In the genomic region with DNA sequence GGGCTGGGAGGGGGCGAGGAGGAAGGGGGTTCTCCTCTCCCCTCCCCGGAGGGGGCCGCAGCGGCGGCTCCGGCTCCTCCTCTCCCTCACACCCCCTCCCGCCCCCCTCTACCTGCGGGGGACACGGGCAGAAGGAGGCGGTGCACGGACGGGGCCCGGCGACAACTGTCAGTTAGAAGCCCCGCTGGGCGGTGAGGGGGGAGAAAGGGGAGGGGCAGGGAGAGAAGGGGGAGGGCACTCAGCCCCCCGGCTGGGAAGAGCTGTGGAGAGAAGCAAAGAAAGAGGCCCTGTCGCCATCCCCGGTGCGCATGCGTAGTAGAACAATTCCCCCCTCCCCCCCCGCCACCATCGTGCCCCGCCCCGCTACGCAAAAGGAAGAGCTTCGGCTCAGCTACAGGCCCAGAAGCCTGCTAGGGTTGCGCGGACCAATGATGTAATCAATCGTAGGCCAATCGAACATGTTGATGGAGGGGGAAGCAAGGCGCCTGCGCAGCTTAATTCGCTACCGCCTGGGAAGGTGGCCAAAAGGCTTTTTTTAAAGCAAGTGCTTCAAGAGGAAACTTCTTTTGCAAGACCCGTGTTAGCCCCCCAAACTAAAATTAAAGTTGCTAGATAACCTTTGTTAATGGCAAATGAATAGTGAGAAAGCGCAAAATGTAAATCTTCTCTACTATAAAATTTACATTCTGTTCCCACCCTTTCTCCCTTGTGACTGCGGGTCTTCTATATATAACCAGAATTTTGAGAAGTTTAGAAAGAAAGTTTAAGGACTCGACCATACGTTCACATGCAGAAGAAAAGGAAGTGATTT, we compare ENCODE assay signal across 8 cellular contexts. TPM values are rescaled to one million over a fixed set of nuclear protein-coding genes. Genes with fewer than 3 reads are reported as not detected.
DNase-seq lines count a peak whose midpoint lies in the region; ATAC-seq and TF ChIP-seq lines count a peak whose summit lies in the region.

No MANE protein-coding gene starts in this region.

- peaks cover 19% of the 10 kb centered on the region for H3K36me3 Mint-ChIP-seq in natural killer cell treated with Interleukin-12 subunit alpha and Interleukin-12 subunit beta and Interleukin-15 and Interleukin-18, amount 100 ng/mL, for 72 hours

- TF ChIP-seq CTCF in LNCaP clone FGC (IDR thresholded peaks at IDR 0.05; ENCODE audit: control insufficient read depth, extremely low read depth, insufficient read depth): no peak
- TF ChIP-seq CTCF in RWPE1 (conservative IDR thresholded peaks at IDR 0.05; ENCODE audit: low read depth): no peak
- TF ChIP-seq CTCF in fibroblast of pulmonary artery (IDR thresholded peaks at IDR 0.05; ENCODE audit: low read length, missing control alignments): no peak

- H3K4me1 Mint-ChIP-seq in natural killer cell treated with Interleukin-12 subunit alpha and Interleukin-12 subunit beta and Interleukin-15 and Interleukin-18, amount 100 ng/mL, for 72 hours (ENCODE audit: low read depth in 2 of 2): peaks cover 34 to 59% of the 10 kb centered on the region in 2 donors

- CTCF ChIA-PET in RWPE1 (lab: Yijun Ruan, JAX): interaction anchor here (0.5 kb wide), 1 partner anchor 209 kb away, joined by 3 read pairs; no protein-coding TSS in a partner anchor

- peak overlapping the region; percentile 88 to 90 for H3K27ac Mint-ChIP-seq in natural killer cell treated with Interleukin-12 subunit alpha and Interleukin-12 subunit beta and Interleukin-15 and Interleukin-18, amount 100 ng/mL, for 72 hours

- POLR2A ChIA-PET in RWPE1 (lab: Yijun Ruan, JAX; ENCODE audit: low non-redundant PET): no interaction called here

- H3K27ac ChIP-seq in RWPE1: peak overlapping the region; percentile 91

- no peaks in the 10 kb centered on the region for H3K27me3 Mint-ChIP-seq in natural killer cell treated with Interleukin-12 subunit alpha and Interleukin-12 subunit beta and Interleukin-15 and Interleukin-18, amount 100 ng/mL, for 72 hours

- ATAC-seq in natural killer cell treated with Interleukin-12 subunit alpha and Interleukin-12 subunit beta and Interleukin-15 and Interleukin-18, amount 100 ng/mL, for 72 hours: peak; percentile 85 to 92

- peaks cover 3% of the 10 kb centered on the region for H3K9me3 Mint-ChIP-seq in natural killer cell treated with Interleukin-12 subunit alpha and Interleukin-12 subunit beta and Interleukin-15 and Interleukin-18, amount 100 ng/mL, for 72 hours

- H3K4me3 Mint-ChIP-seq in natural killer cell treated with Interleukin-12 subunit alpha and Interleukin-12 subunit beta and Interleukin-15 and Interleukin-18, amount 100 ng/mL, for 72 hours: peak overlapping the region; percentile 89

- H3K4me3 ChIP-seq in LNCaP clone FGC (ENCODE audit: low read depth, low read length) (peak overlapping the region; percentile 74), fibroblast of pulmonary artery (replicated peaks; ENCODE audit: low read depth, low read length) (peak overlapping the region; percentile 75)

- DNase-seq in EL (peak; percentile 99), H4 (ENCODE audit: low spot score) (peak; percentile 95), LNCaP clone FGC (ENCODE audit: low read depth) (peak; percentile 97), RWPE1 (ENCODE audit: low spot score) (peak; percentile 78), fibroblast of pulmonary artery (ENCODE audit: low read depth) (peak; percentile 99)
- DNase-seq in activated effector memory CD4-positive, alpha-beta T cell treated with Interleukin-2 at 50 U/mL for 16 hours: peak; percentile 89
- DNase-seq in natural killer cell treated with Interleukin-12 subunit alpha and Interleukin-12 subunit beta and Interleukin-15 and Interleukin-18, amount 100 ng/mL, for 72 hours (ENCODE audit: low spot score): peak; percentile 95
- peak; percentile 95 for DNase-seq in stimulated activated naive CD4-positive, alpha-beta T cell treated with Interleukin-2 at 50 U/mL for 16 hours (lab: John Stamatoyannopoulos, UW)

RNA-seq across cellular contexts. Expression of gene RANBP6, which starts 7.0 kb away (rescaled TPM):
- total RNA-seq in H4 (2014; rRNA removed; shearing (Covaris generic)): 12.9 and 17.4 TPM in 2 replicates
- total RNA-seq in natural killer cell treated with Interleukin-12 subunit alpha and Interleukin-12 subunit beta and Interleukin-15 and Interleukin-18, amount 100 ng/mL, for 72 hours: 10 to 100 TPM; 19.3 to 21.6 TPM

Comparison
In these comparisons a context has a peak if more than half of its experiments do, and no peak if none do; other contexts are left out.
1. Peak in every context shown above with its lines: DNase-seq, ATAC-seq, H3K4me3 ChIP-seq and H3K27ac ChIP-seq.